ENCODE assay signal across 1 cellular context in genomic region chr12:54017027-54017788, GRCh38.
TF ChIP-seq lines count a peak whose summit lies in the region.

No MANE protein-coding gene starts in this region.

TF ChIP-seq in K562, 482 proteins besides CTCF, POLR2A, EP300 and RAD21 (continues in another document):
- TF ChIP-seq HMGXB4 (CRISPR knock-in tag; IDR thresholded peaks at IDR 0.05): no peak
- TF ChIP-seq DPF2 (IDR thresholded peaks at IDR 0.05): peak; percentile 55; the same call in 1 of the 2 replicates
- no peak for TF ChIP-seq BCLAF1 (IDR thresholded peaks at IDR 0.05; ENCODE audit: borderline replicate concordance in 1 of 2, control insufficient read depth in 1 of 2, low read depth in 2 of 2, low read length in 1 of 2)
- no peak for TF ChIP-seq CXXC5 (CRISPR knock-in tag; IDR thresholded peaks at IDR 0.05)
- TF ChIP-seq ZNF324 (CRISPR knock-in tag; IDR thresholded peaks at IDR 0.05): no peak
- TF ChIP-seq SMARCA4 (IDR thresholded peaks at IDR 0.05): peak; percentile 34; the same call in 1 of the 2 replicates
- no peak for TF ChIP-seq XRCC5 (IDR thresholded peaks at IDR 0.05; ENCODE audit: low read depth, low read length)
- TF ChIP-seq PTTG1 (tag; IDR thresholded peaks at IDR 0.05; ENCODE audit: low read depth): no peak
- peak; percentile 49; the same call in 1 of the 2 replicates for TF ChIP-seq SMARCA5 (IDR thresholded peaks at IDR 0.05)
- no peak for TF ChIP-seq FOSL1 (tag; conservative IDR thresholded peaks at IDR 0.05)
- 0 out of 2 replicates have a peak, but pooled peaks have one; percentile 22 for TF ChIP-seq PHB2 (IDR thresholded peaks at IDR 0.05; ENCODE audit: low read depth)
- TF ChIP-seq, protein P1, sequence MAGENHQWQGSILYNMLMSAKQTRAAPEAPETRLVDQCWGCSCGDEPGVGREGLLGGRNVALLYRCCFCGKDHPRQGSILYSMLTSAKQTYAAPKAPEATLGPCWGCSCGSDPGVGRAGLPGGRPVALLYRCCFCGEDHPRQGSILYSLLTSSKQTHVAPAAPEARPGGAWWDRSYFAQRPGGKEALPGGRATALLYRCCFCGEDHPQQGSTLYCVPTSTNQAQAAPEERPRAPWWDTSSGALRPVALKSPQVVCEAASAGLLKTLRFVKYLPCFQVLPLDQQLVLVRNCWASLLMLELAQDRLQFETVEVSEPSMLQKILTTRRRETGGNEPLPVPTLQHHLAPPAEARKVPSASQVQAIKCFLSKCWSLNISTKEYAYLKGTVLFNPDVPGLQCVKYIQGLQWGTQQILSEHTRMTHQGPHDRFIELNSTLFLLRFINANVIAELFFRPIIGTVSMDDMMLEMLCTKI (IDR thresholded peaks at IDR 0.05; ENCODE audit: partially characterized antibody): no peak
- TF ChIP-seq MYC (IDR thresholded peaks at IDR 0.05; ENCODE audit: low read depth, low read length): 0 out of 2 replicates have a peak, but pooled peaks have one; percentile 8
- no peak for TF ChIP-seq MYC (CRISPR knock-in tag; IDR thresholded peaks at IDR 0.05; ENCODE audit: borderline replicate concordance, low read depth)
- TF ChIP-seq SMARCE1 (IDR thresholded peaks at IDR 0.05): peak; percentile 62
- TF ChIP-seq ZSCAN32 (CRISPR knock-in tag; IDR thresholded peaks at IDR 0.05): no peak
- TF ChIP-seq ZNF57 (CRISPR knock-in tag; IDR thresholded peaks at IDR 0.05): no peak
- TF ChIP-seq ETV5 (CRISPR knock-in tag; IDR thresholded peaks at IDR 0.05; ENCODE audit: low read depth): no peak
- TF ChIP-seq, protein P2, sequence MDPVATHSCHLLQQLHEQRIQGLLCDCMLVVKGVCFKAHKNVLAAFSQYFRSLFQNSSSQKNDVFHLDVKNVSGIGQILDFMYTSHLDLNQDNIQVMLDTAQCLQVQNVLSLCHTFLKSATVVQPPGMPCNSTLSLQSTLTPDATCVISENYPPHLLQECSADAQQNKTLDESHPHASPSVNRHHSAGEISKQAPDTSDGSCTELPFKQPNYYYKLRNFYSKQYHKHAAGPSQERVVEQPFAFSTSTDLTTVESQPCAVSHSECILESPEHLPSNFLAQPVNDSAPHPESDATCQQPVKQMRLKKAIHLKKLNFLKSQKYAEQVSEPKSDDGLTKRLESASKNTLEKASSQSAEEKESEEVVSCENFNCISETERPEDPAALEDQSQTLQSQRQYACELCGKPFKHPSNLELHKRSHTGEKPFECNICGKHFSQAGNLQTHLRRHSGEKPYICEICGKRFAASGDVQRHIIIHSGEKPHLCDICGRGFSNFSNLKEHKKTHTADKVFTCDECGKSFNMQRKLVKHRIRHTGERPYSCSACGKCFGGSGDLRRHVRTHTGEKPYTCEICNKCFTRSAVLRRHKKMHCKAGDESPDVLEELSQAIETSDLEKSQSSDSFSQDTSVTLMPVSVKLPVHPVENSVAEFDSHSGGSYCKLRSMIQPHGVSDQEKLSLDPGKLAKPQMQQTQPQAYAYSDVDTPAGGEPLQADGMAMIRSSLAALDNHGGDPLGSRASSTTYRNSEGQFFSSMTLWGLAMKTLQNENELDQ (CRISPR knock-in tag; IDR thresholded peaks at IDR 0.05; ENCODE audit: borderline replicate concordance): no peak
- TF ChIP-seq ZNF780A (CRISPR knock-in tag; IDR thresholded peaks at IDR 0.05): no peak
- TF ChIP-seq, protein P3, sequence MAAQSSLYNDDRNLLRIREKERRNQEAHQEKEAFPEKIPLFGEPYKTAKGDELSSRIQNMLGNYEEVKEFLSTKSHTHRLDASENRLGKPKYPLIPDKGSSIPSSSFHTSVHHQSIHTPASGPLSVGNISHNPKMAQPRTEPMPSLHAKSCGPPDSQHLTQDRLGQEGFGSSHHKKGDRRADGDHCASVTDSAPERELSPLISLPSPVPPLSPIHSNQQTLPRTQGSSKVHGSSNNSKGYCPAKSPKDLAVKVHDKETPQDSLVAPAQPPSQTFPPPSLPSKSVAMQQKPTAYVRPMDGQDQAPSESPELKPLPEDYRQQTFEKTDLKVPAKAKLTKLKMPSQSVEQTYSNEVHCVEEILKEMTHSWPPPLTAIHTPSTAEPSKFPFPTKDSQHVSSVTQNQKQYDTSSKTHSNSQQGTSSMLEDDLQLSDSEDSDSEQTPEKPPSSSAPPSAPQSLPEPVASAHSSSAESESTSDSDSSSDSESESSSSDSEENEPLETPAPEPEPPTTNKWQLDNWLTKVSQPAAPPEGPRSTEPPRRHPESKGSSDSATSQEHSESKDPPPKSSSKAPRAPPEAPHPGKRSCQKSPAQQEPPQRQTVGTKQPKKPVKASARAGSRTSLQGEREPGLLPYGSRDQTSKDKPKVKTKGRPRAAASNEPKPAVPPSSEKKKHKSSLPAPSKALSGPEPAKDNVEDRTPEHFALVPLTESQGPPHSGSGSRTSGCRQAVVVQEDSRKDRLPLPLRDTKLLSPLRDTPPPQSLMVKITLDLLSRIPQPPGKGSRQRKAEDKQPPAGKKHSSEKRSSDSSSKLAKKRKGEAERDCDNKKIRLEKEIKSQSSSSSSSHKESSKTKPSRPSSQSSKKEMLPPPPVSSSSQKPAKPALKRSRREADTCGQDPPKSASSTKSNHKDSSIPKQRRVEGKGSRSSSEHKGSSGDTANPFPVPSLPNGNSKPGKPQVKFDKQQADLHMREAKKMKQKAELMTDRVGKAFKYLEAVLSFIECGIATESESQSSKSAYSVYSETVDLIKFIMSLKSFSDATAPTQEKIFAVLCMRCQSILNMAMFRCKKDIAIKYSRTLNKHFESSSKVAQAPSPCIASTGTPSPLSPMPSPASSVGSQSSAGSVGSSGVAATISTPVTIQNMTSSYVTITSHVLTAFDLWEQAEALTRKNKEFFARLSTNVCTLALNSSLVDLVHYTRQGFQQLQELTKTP (IDR thresholded peaks at IDR 0.05; ENCODE audit: low read depth in 1 of 2, partially characterized antibody in 2 of 2): peak in 1 of 2 experiments; percentile 44
- TF ChIP-seq TGIF2 (CRISPR knock-in tag; IDR thresholded peaks at IDR 0.05): no peak
- 0 out of 2 replicates have a peak, but pooled peaks have one; percentile 25 for TF ChIP-seq PHF21A (IDR thresholded peaks at IDR 0.05; ENCODE audit: borderline replicate concordance, low read depth)
- no peak for TF ChIP-seq CEBPG (CRISPR knock-in tag; IDR thresholded peaks at IDR 0.05)
- no peak for TF ChIP-seq CEBPG (tag; conservative IDR thresholded peaks at IDR 0.05 in 1 of 2, IDR thresholded peaks at IDR 0.05 in 1 of 2)
- TF ChIP-seq ZNF263 (CRISPR knock-in tag; IDR thresholded peaks at IDR 0.05; ENCODE audit: borderline replicate concordance): no peak
- TF ChIP-seq HNRNPLL (IDR thresholded peaks at IDR 0.05; ENCODE audit: low read depth, low read length, poor library complexity, severe bottlenecking): peak; percentile 23
- no peak for TF ChIP-seq TAL1 (IDR thresholded peaks at IDR 0.05)
- TF ChIP-seq ZNF76 (CRISPR knock-in tag; IDR thresholded peaks at IDR 0.05; ENCODE audit: borderline replicate concordance): no peak
- TF ChIP-seq MTA3 (IDR thresholded peaks at IDR 0.05; ENCODE audit: borderline replicate concordance): peak; percentile 26; the same call in 1 of the 2 replicates
- no peak for TF ChIP-seq ZNF75A (CRISPR knock-in tag; IDR thresholded peaks at IDR 0.05)
- no peak for TF ChIP-seq YY1 (IDR thresholded peaks at IDR 0.05; ENCODE audit: borderline replicate concordance in 1 of 3, control insufficient read depth in 1 of 3, extremely low read depth in 1 of 3, insufficient read depth in 3 of 3, insufficient read length in 1 of 3, insufficient replicate concordance in 2 of 3, low read depth in 1 of 3, low read length in 2 of 3)
- TF ChIP-seq, protein P4, sequence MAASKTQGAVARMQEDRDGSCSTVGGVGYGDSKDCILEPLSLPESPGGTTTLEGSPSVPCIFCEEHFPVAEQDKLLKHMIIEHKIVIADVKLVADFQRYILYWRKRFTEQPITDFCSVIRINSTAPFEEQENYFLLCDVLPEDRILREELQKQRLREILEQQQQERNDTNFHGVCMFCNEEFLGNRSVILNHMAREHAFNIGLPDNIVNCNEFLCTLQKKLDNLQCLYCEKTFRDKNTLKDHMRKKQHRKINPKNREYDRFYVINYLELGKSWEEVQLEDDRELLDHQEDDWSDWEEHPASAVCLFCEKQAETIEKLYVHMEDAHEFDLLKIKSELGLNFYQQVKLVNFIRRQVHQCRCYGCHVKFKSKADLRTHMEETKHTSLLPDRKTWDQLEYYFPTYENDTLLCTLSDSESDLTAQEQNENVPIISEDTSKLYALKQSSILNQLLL (CRISPR knock-in tag; IDR thresholded peaks at IDR 0.05; ENCODE audit: borderline replicate concordance): no peak
- 0 out of 4 replicates have a peak, but pooled peaks of 1 of the 2 experiments have one; percentile 36 for TF ChIP-seq HDAC1 (IDR thresholded peaks at IDR 0.05)
- TF ChIP-seq NCOR1 (IDR thresholded peaks at IDR 0.05): no peak
- TF ChIP-seq, protein P5, sequence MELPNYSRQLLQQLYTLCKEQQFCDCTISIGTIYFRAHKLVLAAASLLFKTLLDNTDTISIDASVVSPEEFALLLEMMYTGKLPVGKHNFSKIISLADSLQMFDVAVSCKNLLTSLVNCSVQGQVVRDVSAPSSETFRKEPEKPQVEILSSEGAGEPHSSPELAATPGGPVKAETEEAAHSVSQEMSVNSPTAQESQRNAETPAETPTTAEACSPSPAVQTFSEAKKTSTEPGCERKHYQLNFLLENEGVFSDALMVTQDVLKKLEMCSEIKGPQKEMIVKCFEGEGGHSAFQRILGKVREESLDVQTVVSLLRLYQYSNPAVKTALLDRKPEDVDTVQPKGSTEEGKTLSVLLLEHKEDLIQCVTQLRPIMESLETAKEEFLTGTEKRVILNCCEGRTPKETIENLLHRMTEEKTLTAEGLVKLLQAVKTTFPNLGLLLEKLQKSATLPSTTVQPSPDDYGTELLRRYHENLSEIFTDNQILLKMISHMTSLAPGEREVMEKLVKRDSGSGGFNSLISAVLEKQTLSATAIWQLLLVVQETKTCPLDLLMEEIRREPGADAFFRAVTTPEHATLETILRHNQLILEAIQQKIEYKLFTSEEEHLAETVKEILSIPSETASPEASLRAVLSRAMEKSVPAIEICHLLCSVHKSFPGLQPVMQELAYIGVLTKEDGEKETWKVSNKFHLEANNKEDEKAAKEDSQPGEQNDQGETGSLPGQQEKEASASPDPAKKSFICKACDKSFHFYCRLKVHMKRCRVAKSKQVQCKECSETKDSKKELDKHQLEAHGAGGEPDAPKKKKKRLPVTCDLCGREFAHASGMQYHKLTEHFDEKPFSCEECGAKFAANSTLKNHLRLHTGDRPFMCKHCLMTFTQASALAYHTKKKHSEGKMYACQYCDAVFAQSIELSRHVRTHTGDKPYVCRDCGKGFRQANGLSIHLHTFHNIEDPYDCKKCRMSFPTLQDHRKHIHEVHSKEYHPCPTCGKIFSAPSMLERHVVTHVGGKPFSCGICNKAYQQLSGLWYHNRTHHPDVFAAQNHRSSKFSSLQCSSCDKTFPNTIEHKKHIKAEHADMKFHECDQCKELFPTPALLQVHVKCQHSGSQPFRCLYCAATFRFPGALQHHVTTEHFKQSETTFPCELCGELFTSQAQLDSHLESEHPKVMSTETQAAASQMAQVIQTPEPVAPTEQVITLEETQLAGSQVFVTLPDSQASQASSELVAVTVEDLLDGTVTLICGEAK (IDR thresholded peaks at IDR 0.05): peak; percentile 41; the same call in 1 of the 2 replicates
- TF ChIP-seq, protein P5 (CRISPR knock-in tag; IDR thresholded peaks at IDR 0.05): no peak
